In genomic region chr6:77466055-77467028, GRCh38 we compare ENCODE assay signal across 8 cellular contexts. TPM values are rescaled to one million over a fixed set of nuclear protein-coding genes. Genes with fewer than 3 reads are reported as not detected.
DNase-seq lines count a peak whose midpoint lies in the region; TF ChIP-seq lines count a peak whose summit lies in the region.

No MANE protein-coding gene starts in this region.

- H3K36me3 Mint-ChIP-seq in activated naive CD4-positive, alpha-beta T cell treated with anti-CD3 and anti-CD28 coated beads, Interleukin-2, amount 10 ng/mL, durations not matched to agents 7 days and 5 days: no peaks in the 10 kb centered on the region

- 1 to 2% (median 1%) methylated on average over 36 of the region's 36 CpGs for WGBS in ovary, 3 donors

- peak overlapping the region; percentile 75 for H3K4me3 Mint-ChIP-seq in activated naive CD4-positive, alpha-beta T cell treated with anti-CD3 and anti-CD28 coated beads, Interleukin-2, amount 10 ng/mL, durations not matched to agents 7 days and 5 days

- CTCF ChIA-PET in activated naive CD4-positive, alpha-beta T cell treated with anti-CD3 and anti-CD28 coated beads, Interleukin-2, amount 10 ng/mL, durations not matched to agents 7 days and 5 days (lab: Charles Lee): interaction anchor here (0.9 to 1.9 kb wide), 4 partner anchors 9 to 131 kb away, joined by 3 to 7 read pairs (median 4); no protein-coding TSS in a partner anchor

- TF ChIP-seq POLR2A in ovary (IDR thresholded peaks at IDR 0.05): no peak

- no peaks in the 10 kb centered on the region for H3K4me1 ChIP-seq in ovary (ENCODE audit: insufficient read depth)

- no peaks in the 10 kb centered on the region for H3K36me3 ChIP-seq in ovary

- peaks cover 22% of the 10 kb centered on the region for H3K4me1 Mint-ChIP-seq in activated naive CD4-positive, alpha-beta T cell treated with anti-CD3 and anti-CD28 coated beads, Interleukin-2, amount 10 ng/mL, durations not matched to agents 7 days and 5 days

- peak overlapping the region; percentile 36 for H3K4me3 ChIP-seq in ovary

- DNase-seq in activated T-cell treated with anti-CD3 and anti-CD28 coated beads for 48 hours (ENCODE audit: low read depth): peak; percentile 14
- DNase-seq in activated T-cell treated with anti-CD3 and anti-CD28 coated beads for 4 hours: no peak
- peak; percentile 17 for DNase-seq in H4 (ENCODE audit: low spot score)
- peak; percentile 44 to 72 for DNase-seq in Kasumi-1 (lab: John Stamatoyannopoulos, UW)
- peak; percentile 50 for DNase-seq in activated naive CD4-positive, alpha-beta T cell treated with anti-CD3 and anti-CD28 coated beads, Interleukin-2, amount 10 ng/mL, durations not matched to agents 7 days and 5 days
- DNase-seq in head of caudate nucleus: peak in 38 of 42 donors; percentile 19 to 78 (median 54)
- peak in 2 of 5 donors; percentile 39 to 44 for DNase-seq in ovary
- no peak for DNase-seq in central memory CD4-positive, alpha-beta T cell

- intact Hi-C loops in head of caudate nucleus (cut with DNase I) (no loop called here), ovary (cut with DNase I) (no loop called here)

- H3K27me3 Mint-ChIP-seq in activated naive CD4-positive, alpha-beta T cell treated with anti-CD3 and anti-CD28 coated beads, Interleukin-2, amount 10 ng/mL, durations not matched to agents 7 days and 5 days: peaks cover 60% of the 10 kb centered on the region

- no peak for TF ChIP-seq CTCF in ovary (IDR thresholded peaks at IDR 0.05)

- H3K9me3 ChIP-seq in ovary: no peaks in the 10 kb centered on the region

- TF ChIP-seq EP300 in ovary (IDR thresholded peaks at IDR 0.05): no peak

- peaks cover 3% of the 10 kb centered on the region for H3K9me3 Mint-ChIP-seq in activated naive CD4-positive, alpha-beta T cell treated with anti-CD3 and anti-CD28 coated beads, Interleukin-2, amount 10 ng/mL, durations not matched to agents 7 days and 5 days

- H3K27ac Mint-ChIP-seq in activated naive CD4-positive, alpha-beta T cell treated with anti-CD3 and anti-CD28 coated beads, Interleukin-2, amount 10 ng/mL, durations not matched to agents 7 days and 5 days: peak overlapping the region; percentile 21

- H3K27ac ChIP-seq in ovary: no peak overlapping the region

- H3K27me3 ChIP-seq in ovary: no peaks in the 10 kb centered on the region

RNA-seq across cellular contexts. Expression of gene HTR1B, which starts 3.1 kb away (rescaled TPM):
- total RNA-seq in H4 (2014; rRNA removed; shearing (Covaris generic)): not detected in 2 replicates
- under 1 TPM in 4 of 7 donors, not detected in 3; 0.12 to 0.55 (median 0.24) TPM for total RNA-seq in ovary
- under 1 TPM; 0.33 to 0.63 TPM for polyA plus RNA-seq in ovary

Comparison
In these comparisons a context has a peak if more than half of its experiments do, and no peak if none do; other contexts are left out.
1. DNase-seq: peak in activated T-cell treated with anti-CD3 and anti-CD28 coated beads for 48 hours (single experiment), H4 (single experiment), Kasumi-1 (2 of 2), activated naive CD4-positive, alpha-beta T cell treated with anti-CD3 and anti-CD28 coated beads, Interleukin-2, amount 10 ng/mL, durations not matched to agents 7 days and 5 days (single experiment) and head of caudate nucleus (38 of 42); none in activated T-cell treated with anti-CD3 and anti-CD28 coated beads for 4 hours (single experiment) and central memory CD4-positive, alpha-beta T cell (single experiment).